9 cellular contexts compared by ENCODE assay signal in genomic region chr6:90107721-90108364, GRCh38.
A peak's percentile ranks its signal among the peaks of the same experiment; 100 is the strongest.
DNase-seq lines count a peak whose midpoint lies in the region; ATAC-seq and TF ChIP-seq lines count a peak whose summit lies in the region.
"Had no signal": no experiment of that assay in that cellular context is flagged by ENCODE, and none has a peak within 500 bp of the region (broad histone marks: within the 10 kb centered on the region; RNA-seq: fewer than 3 reads in every experiment).

No MANE protein-coding gene starts in this region.

- H3K4me3 ChIP-seq in neutrophil (ENCODE audit: low read depth in 1 of 2, low read length in 1 of 2) = no peak overlapping the region
- H3K4me3 ChIP-seq in uterus = no peak overlapping the region
- H3K4me3 ChIP-seq: stomach had no signal

- DNase-seq in uterus (no peak), cortex of kidney (lab: John Stamatoyannopoulos, UW) (no peak), midbrain (lab: John Stamatoyannopoulos, UW) (no peak)
- no peak for DNase-seq in effector CD8-positive, alpha-beta T cell (lab: John Stamatoyannopoulos, UW)
- DNase-seq: stomach had no signal

- H3K4me1 ChIP-seq in neutrophil (ENCODE audit: control insufficient read depth in 1 of 2, insufficient read depth in 1 of 2, low read depth in 1 of 2, low read length in 1 of 2) (peaks cover 47 to 52% of the 10 kb centered on the region in 2 experiments), uterus (no peaks in the 10 kb centered on the region)

- no peak for TF ChIP-seq CTCF in neutrophil (IDR thresholded peaks at IDR 0.05)
- TF ChIP-seq CTCF in uterus (IDR thresholded peaks at IDR 0.05) = no peak

- peak overlapping the region; percentile 52 to 80 (median 71) for H3K27ac Mint-ChIP-seq in IgD-negative memory B cell

- ATAC-seq in GM19023 (IDR thresholded peaks at IDR 0.05; ENCODE audit: unreplicated experiment) = peak; percentile 82
- peak; percentile 80 for ATAC-seq in HG02588 (IDR thresholded peaks at IDR 0.05; ENCODE audit: unreplicated experiment)

- no peak for TF ChIP-seq POLR2A in uterus (IDR thresholded peaks at IDR 0.05)

- no peaks in the 10 kb centered on the region for H3K27me3 ChIP-seq in neutrophil
- no peaks in the 10 kb centered on the region for H3K27me3 ChIP-seq in uterus
- H3K27me3 ChIP-seq: stomach had no signal

- intact Hi-C loops in uterus (cut with DNase I; ENCODE audit: low total_unique reads) = no loop called here

- peaks cover 0 to 3% (median under 1%) of the 10 kb centered on the region in 3 donors for H3K9me3 Mint-ChIP-seq in IgD-negative memory B cell

- H3K36me3 ChIP-seq in neutrophil (no peaks in the 10 kb centered on the region), uterus (no peaks in the 10 kb centered on the region)
- H3K36me3 ChIP-seq: stomach had no signal

- no peaks in the 10 kb centered on the region for H3K27me3 Mint-ChIP-seq in IgD-negative memory B cell

- no peaks in the 10 kb centered on the region for H3K9me3 ChIP-seq in neutrophil
- no peaks in the 10 kb centered on the region for H3K9me3 ChIP-seq in uterus

- peak overlapping the region; percentile 23 for H3K27ac ChIP-seq in neutrophil
- H3K27ac ChIP-seq in uterus = no peak overlapping the region
- H3K27ac ChIP-seq: stomach had no signal

- peak overlapping the region in 3 of 4 donors; percentile 10 to 90 (median 61) for H3K4me3 Mint-ChIP-seq in IgD-negative memory B cell

- peaks cover 54 to 62% (median 55%) of the 10 kb centered on the region in 3 donors for H3K4me1 Mint-ChIP-seq in IgD-negative memory B cell

- peaks cover 9% of the 10 kb centered on the region for H3K36me3 Mint-ChIP-seq in IgD-negative memory B cell
